Comparison of ENCODE assay signal across 1 cellular context in genomic region chr10:102133373-102134195, GRCh38.
TF ChIP-seq lines count a peak whose summit lies in the region.

No MANE protein-coding gene starts in this region.

TF ChIP-seq in HepG2, 621 proteins besides CTCF, POLR2A, EP300 and RAD21 (continued from another document and continues in another):
- TF ChIP-seq GLMP (CRISPR knock-in tag; IDR thresholded peaks at IDR 0.05; ENCODE audit: borderline replicate concordance), result no peak
- no peak for TF ChIP-seq NFE2 (CRISPR knock-in tag; IDR thresholded peaks at IDR 0.05)
- TF ChIP-seq HMG20A (CRISPR knock-in tag; IDR thresholded peaks at IDR 0.05; ENCODE audit: borderline replicate concordance), result no peak
- no peak for TF ChIP-seq U2AF1 (optimal IDR thresholded peaks at IDR 0.05; ENCODE audit: low read depth, low read length)
- TF ChIP-seq ZNF782 (CRISPR knock-in tag; IDR thresholded peaks at IDR 0.05; ENCODE audit: borderline replicate concordance), result no peak; the same call in 1 of the 2 replicates
- no peak for TF ChIP-seq IRF1 (CRISPR knock-in tag; IDR thresholded peaks at IDR 0.05; ENCODE audit: low read depth)
- TF ChIP-seq PRDM4 (CRISPR knock-in tag; IDR thresholded peaks at IDR 0.05; ENCODE audit: borderline replicate concordance), result no peak
- TF ChIP-seq GFI1 (CRISPR knock-in tag; IDR thresholded peaks at IDR 0.05; ENCODE audit: borderline replicate concordance), result no peak
- 0 out of 2 replicates have a peak, but pooled peaks have one; percentile 12 for TF ChIP-seq MIER3 (CRISPR knock-in tag; IDR thresholded peaks at IDR 0.05; ENCODE audit: borderline replicate concordance)
- TF ChIP-seq ZFP36L2 (CRISPR knock-in tag; IDR thresholded peaks at IDR 0.05), result no peak
- no peak for TF ChIP-seq SETDB1 (CRISPR knock-in tag; IDR thresholded peaks at IDR 0.05; ENCODE audit: borderline replicate concordance)
- TF ChIP-seq ZNF33B (CRISPR knock-in tag; IDR thresholded peaks at IDR 0.05), result no peak
- no peak for TF ChIP-seq PRMT3 (CRISPR knock-in tag; IDR thresholded peaks at IDR 0.05; ENCODE audit: borderline replicate concordance, low read depth)
- 0 out of 2 replicates have a peak, but pooled peaks have one; percentile 17 for TF ChIP-seq JUNB (CRISPR knock-in tag; IDR thresholded peaks at IDR 0.05; ENCODE audit: borderline replicate concordance)
- no peak for TF ChIP-seq GABPA (IDR thresholded peaks at IDR 0.05; ENCODE audit: low read depth, low read length)
- TF ChIP-seq GABPA (CRISPR knock-in tag; IDR thresholded peaks at IDR 0.05; ENCODE audit: low read depth), result peak; percentile 27; the same call in 1 of the 2 replicates
- TF ChIP-seq CHD2 (IDR thresholded peaks at IDR 0.05; ENCODE audit: low read depth, low read length), result peak; percentile 54; the same call in 1 of the 2 replicates
- TF ChIP-seq DNMT3B (CRISPR knock-in tag; conservative IDR thresholded peaks at IDR 0.05), result no peak
- TF ChIP-seq ZNF432 (CRISPR knock-in tag; IDR thresholded peaks at IDR 0.05; ENCODE audit: borderline replicate concordance), result no peak
- no peak for TF ChIP-seq ZNF142 (CRISPR knock-in tag; IDR thresholded peaks at IDR 0.05)
- TF ChIP-seq BCL3 (CRISPR knock-in tag; IDR thresholded peaks at IDR 0.05), result no peak
- TF ChIP-seq MED13 (CRISPR knock-in tag; IDR thresholded peaks at IDR 0.05), result no peak
- TF ChIP-seq ZNF776 (CRISPR knock-in tag; IDR thresholded peaks at IDR 0.05), result no peak; the same call in 1 of the 2 replicates
- TF ChIP-seq CREB3 (CRISPR knock-in tag; IDR thresholded peaks at IDR 0.05), result peak; percentile 61; the same call in 1 of the 2 replicates
- no peak for TF ChIP-seq TCF12 (IDR thresholded peaks at IDR 0.05)
- no peak for TF ChIP-seq TCF12 (CRISPR knock-in tag; IDR thresholded peaks at IDR 0.05)
- no peak for TF ChIP-seq NFYB (CRISPR knock-in tag; IDR thresholded peaks at IDR 0.05)
- TF ChIP-seq ZBTB7A (CRISPR knock-in tag; IDR thresholded peaks at IDR 0.05), result no peak
- TF ChIP-seq SYNCRIP (IDR thresholded peaks at IDR 0.05; ENCODE audit: insufficient read depth, low read depth, low read length), result no peak
- TF ChIP-seq ZNF883 (CRISPR knock-in tag; IDR thresholded peaks at IDR 0.05; ENCODE audit: not compliant biosample characterization), result no peak
- no peak for TF ChIP-seq ZBTB2 (CRISPR knock-in tag; IDR thresholded peaks at IDR 0.05; ENCODE audit: low read depth)
- no peak for TF ChIP-seq ELK4 (CRISPR knock-in tag; IDR thresholded peaks at IDR 0.05; ENCODE audit: borderline replicate concordance)
- no peak for TF ChIP-seq FIP1L1 (IDR thresholded peaks at IDR 0.05; ENCODE audit: borderline replicate concordance, insufficient read depth, low read depth, low read length)
- no peak for TF ChIP-seq HNRNPLL (IDR thresholded peaks at IDR 0.05; ENCODE audit: low read depth, low read length, poor library complexity, severe bottlenecking)
- no peak for TF ChIP-seq CBX1 (IDR thresholded peaks at IDR 0.05; ENCODE audit: low read depth)
- TF ChIP-seq KDM4B (CRISPR knock-in tag; IDR thresholded peaks at IDR 0.05), result no peak
- TF ChIP-seq SNAI1 (CRISPR knock-in tag; IDR thresholded peaks at IDR 0.05; ENCODE audit: borderline replicate concordance), result no peak
- TF ChIP-seq ZFYVE20 (CRISPR knock-in tag; IDR thresholded peaks at IDR 0.05; ENCODE audit: borderline replicate concordance, low read depth), result no peak
- no peak for TF ChIP-seq DDIT3 (CRISPR knock-in tag; IDR thresholded peaks at IDR 0.05)
- no peak for TF ChIP-seq ZNF354B (CRISPR knock-in tag; IDR thresholded peaks at IDR 0.05)
- TF ChIP-seq KDM5A (IDR thresholded peaks at IDR 0.05; ENCODE audit: borderline replicate concordance, low read length), result 0 out of 2 replicates have a peak, but pooled peaks have one; percentile 41
- no peak for TF ChIP-seq ETV5 (CRISPR knock-in tag; IDR thresholded peaks at IDR 0.05; ENCODE audit: borderline replicate concordance)
- TF ChIP-seq SRY (CRISPR knock-in tag; IDR thresholded peaks at IDR 0.05), result peak; percentile 19; the same call in 1 of the 2 replicates
- TF ChIP-seq ARID4A (CRISPR knock-in tag; IDR thresholded peaks at IDR 0.05; ENCODE audit: borderline replicate concordance), result peak; percentile 85
